ENCODE assay signal across 9 cellular contexts in genomic region chr1:23673086-23673813, GRCh38. TPM values are rescaled to one million over a fixed set of nuclear protein-coding genes. Genes with fewer than 3 reads are reported as not detected.
DNase-seq lines count a peak whose midpoint lies in the region; ATAC-seq, FAIRE-seq and TF ChIP-seq lines count a peak whose summit lies in the region.
"Had no signal": no experiment of that assay in that cellular context is flagged by ENCODE, and none has a peak within 500 bp of the region (broad histone marks: within the 10 kb centered on the region; RNA-seq: fewer than 3 reads in every experiment).

No MANE protein-coding gene starts in this region.

- no peak for ATAC-seq in stimulated activated naive CD8-positive, alpha-beta T cell treated with anti-CD3 and anti-CD28 coated beads, Interleukin-15, Interleukin-2, amounts not matched to agents 100 U/mL and 50 U/mL, for 24 hours
- no peak for ATAC-seq in stimulated activated naive CD8-positive, alpha-beta T cell treated with anti-CD3 and anti-CD28 coated beads, Interleukin-15, amount 100 ng/mL, for 72 hours
- no peak for ATAC-seq in natural killer cell
- no peak for ATAC-seq in GM21723 (IDR thresholded peaks at IDR 0.05; ENCODE audit: unreplicated experiment)

- intact Hi-C loops in natural killer cell (cut with micrococcal nuclease): no loop called here

- H3K27me3 Mint-ChIP-seq in stimulated activated naive CD8-positive, alpha-beta T cell treated with anti-CD3 and anti-CD28 coated beads, Interleukin-15, amount 100 ng/mL, for 72 hours: peaks cover 23% of the 10 kb centered on the region
- H3K27me3 Mint-ChIP-seq in T-helper 2 cell treated with Interferon-gamma antibody and Interleukin-4, amounts not matched to agents 5 μg/mL and 100 μg/mL, for 36 hours (ENCODE audit: low read depth): peaks cover 2% of the 10 kb centered on the region
- H3K27me3 Mint-ChIP-seq in natural killer cell (ENCODE audit: low read depth in 2 of 2): peaks cover 4 to 21% of the 10 kb centered on the region in 2 donors

- TF ChIP-seq CTCF in natural killer cell (IDR thresholded peaks at IDR 0.05): no peak

- no peak overlapping the region for H3K27ac Mint-ChIP-seq in stimulated activated naive CD8-positive, alpha-beta T cell treated with anti-CD3 and anti-CD28 coated beads, Interleukin-15, amount 100 ng/mL, for 72 hours
- no peak overlapping the region for H3K27ac Mint-ChIP-seq in T-helper 2 cell treated with Interferon-gamma antibody and Interleukin-4, amounts not matched to agents 5 μg/mL and 100 μg/mL, for 36 hours
- H3K27ac Mint-ChIP-seq in natural killer cell: no peak overlapping the region

- no peaks in the 10 kb centered on the region for H3K36me3 Mint-ChIP-seq in T-helper 2 cell treated with Interferon-gamma antibody and Interleukin-4, amounts not matched to agents 5 μg/mL and 100 μg/mL, for 36 hours (ENCODE audit: low read depth)
- H3K36me3 Mint-ChIP-seq in natural killer cell: no peaks in the 10 kb centered on the region

- FAIRE-seq in urothelium cell line (lab: Jason Lieb, UNC): no peak
- FAIRE-seq: G401.6 had no signal

- peak; percentile 32 for DNase-seq in stimulated activated naive CD8-positive, alpha-beta T cell treated with anti-CD3 and anti-CD28 coated beads, Interleukin-15, Interleukin-2, amounts not matched to agents 100 U/mL and 50 U/mL, for 24 hours
- DNase-seq in stimulated activated naive CD8-positive, alpha-beta T cell treated with anti-CD3 and anti-CD28 coated beads, Interleukin-15, amount 100 ng/mL, for 72 hours: no peak
- DNase-seq in T-helper 2 cell treated with Interferon-gamma antibody and Interleukin-4, amounts not matched to agents 5 μg/mL and 100 μg/mL, for 36 hours (ENCODE audit: low spot score): peak; percentile 13
- DNase-seq in fibroblast of the conjunctiva (ENCODE audit: low read depth) (peak; percentile 45), urothelium cell line (ENCODE audit: low spot score) (peak; percentile 68), NCI-H187 (lab: John Stamatoyannopoulos, UW) (no peak), natural killer cell (no peak)

- H3K9me3 Mint-ChIP-seq in stimulated activated naive CD8-positive, alpha-beta T cell treated with anti-CD3 and anti-CD28 coated beads, Interleukin-15, amount 100 ng/mL, for 72 hours: no peaks in the 10 kb centered on the region
- H3K9me3 Mint-ChIP-seq in T-helper 2 cell treated with Interferon-gamma antibody and Interleukin-4, amounts not matched to agents 5 μg/mL and 100 μg/mL, for 36 hours: no peaks in the 10 kb centered on the region
- no peaks in the 10 kb centered on the region for H3K9me3 Mint-ChIP-seq in natural killer cell

- no peaks in the 10 kb centered on the region for H3K4me1 Mint-ChIP-seq in stimulated activated naive CD8-positive, alpha-beta T cell treated with anti-CD3 and anti-CD28 coated beads, Interleukin-15, amount 100 ng/mL, for 72 hours
- no peaks in the 10 kb centered on the region for H3K4me1 Mint-ChIP-seq in T-helper 2 cell treated with Interferon-gamma antibody and Interleukin-4, amounts not matched to agents 5 μg/mL and 100 μg/mL, for 36 hours (ENCODE audit: low read depth)
- no peaks in the 10 kb centered on the region for H3K4me1 Mint-ChIP-seq in natural killer cell

- no peak overlapping the region for H3K4me3 Mint-ChIP-seq in stimulated activated naive CD8-positive, alpha-beta T cell treated with anti-CD3 and anti-CD28 coated beads, Interleukin-15, amount 100 ng/mL, for 72 hours
- no peak overlapping the region for H3K4me3 Mint-ChIP-seq in T-helper 2 cell treated with Interferon-gamma antibody and Interleukin-4, amounts not matched to agents 5 μg/mL and 100 μg/mL, for 36 hours
- H3K4me3 Mint-ChIP-seq in natural killer cell: no peak overlapping the region

RNA-seq across cellular contexts. Expression of gene RPL11, which starts 18.4 kb away (rescaled TPM):
- 100 to 1,000 TPM; 609 to 795 (median 740) TPM for total RNA-seq in natural killer cell

Comparison
In these comparisons a context has a peak if more than half of its experiments do, and no peak if none do; other contexts are left out.
1. DNase-seq: peak in stimulated activated naive CD8-positive, alpha-beta T cell treated with anti-CD3 and anti-CD28 coated beads, Interleukin-15, Interleukin-2, amounts not matched to agents 100 U/mL and 50 U/mL, for 24 hours (single experiment), T-helper 2 cell treated with Interferon-gamma antibody and Interleukin-4, amounts not matched to agents 5 μg/mL and 100 μg/mL, for 36 hours (single experiment), fibroblast of the conjunctiva (single experiment) and urothelium cell line (single experiment); none in stimulated activated naive CD8-positive, alpha-beta T cell treated with anti-CD3 and anti-CD28 coated beads, Interleukin-15, amount 100 ng/mL, for 72 hours (0 of 2), NCI-H187 (0 of 2) and natural killer cell (single experiment).